In genomic region chr21:46459356-46460112, GRCh38 we compare ENCODE assay signal across 1 cellular context.
TF ChIP-seq lines count a peak whose summit lies in the region.

No MANE protein-coding gene starts in this region.

TF ChIP-seq in SK-N-SH, 30 proteins besides CTCF, POLR2A, EP300 and RAD21 (continued from another document):
- TF ChIP-seq IRF3 (IDR thresholded peaks at IDR 0.05; ENCODE audit: low read depth, low read length) (no peak), FOXM1 (IDR thresholded peaks at IDR 0.05; ENCODE audit: low read depth) (no peak), EZH2phosphoT487 (IDR thresholded peaks at IDR 0.05; ENCODE audit: borderline replicate concordance, low read depth) (no peak), TAF1 (IDR thresholded peaks at IDR 0.05; ENCODE audit: borderline replicate concordance, low read depth, low read length) (no peak), NFIC (IDR thresholded peaks at IDR 0.05; ENCODE audit: borderline replicate concordance) (no peak), POLR2AphosphoS5 (IDR thresholded peaks at IDR 0.05; ENCODE audit: low read depth, low read length) (no peak)
